17 cellular contexts compared by ENCODE assay signal in genomic region chr9:119027901-119028699, GRCh38.
DNase-seq lines count a peak whose midpoint lies in the region; ATAC-seq and TF ChIP-seq lines count a peak whose summit lies in the region.
"Had no signal": no experiment of that assay in that cellular context is flagged by ENCODE, and none has a peak within 500 bp of the region (broad histone marks: within the 10 kb centered on the region; RNA-seq: fewer than 3 reads in every experiment).

No MANE protein-coding gene starts in this region.

- no peak overlapping the region for H3K4me3 Mint-ChIP-seq in progenitor cell of endocrine pancreas (ENCODE audit: low read depth)

- H3K4me3 ChIP-seq in cardiac muscle cell (no peak overlapping the region), dorsolateral prefrontal cortex (no peak overlapping the region), upper lobe of left lung (no peak overlapping the region), Peyer's patch (no peak overlapping the region)
- H3K4me3 ChIP-seq: mucosa of descending colon had no signal

- H3K27me3 ChIP-seq in cardiac muscle cell (no peaks in the 10 kb centered on the region), dorsolateral prefrontal cortex (peaks cover 0 to 3% (median 0%) of the 10 kb centered on the region in 45 donors), upper lobe of left lung (no peaks in the 10 kb centered on the region), Peyer's patch (no peaks in the 10 kb centered on the region)

- no peak overlapping the region for H3K27ac Mint-ChIP-seq in progenitor cell of endocrine pancreas
- H3K27ac Mint-ChIP-seq in activated naive CD4-positive, alpha-beta T cell treated with anti-CD3 and anti-CD28 coated beads, Interleukin-2, amount 50 U/mL, for 72 hours: no peak overlapping the region

- no peak for TF ChIP-seq POLR2A in upper lobe of left lung (IDR thresholded peaks at IDR 0.05)
- no peak for TF ChIP-seq POLR2A in Peyer's patch (IDR thresholded peaks at IDR 0.05)

- peak overlapping the region; percentile 79 for H3K27ac ChIP-seq in cardiac muscle cell
- peak overlapping the region in 56 of 59 donors; percentile 20 to 95 (median 78) for H3K27ac ChIP-seq in dorsolateral prefrontal cortex
- H3K27ac ChIP-seq in upper lobe of left lung: peak overlapping the region in 3 of 4 donors; percentile 3 to 48 (median 33)
- H3K27ac ChIP-seq in Peyer's patch: peak overlapping the region in 1 of 4 donors; percentile 62

- H3K4me1 ChIP-seq in cardiac muscle cell (ENCODE audit: low read depth) (peaks cover 14% of the 10 kb centered on the region), upper lobe of left lung (peaks cover 0 to 3% (median 0%) of the 10 kb centered on the region in 4 donors), Peyer's patch (no peaks in the 10 kb centered on the region)

- no peak for ATAC-seq in left ventricle myocardium superior
- ATAC-seq in upper lobe of left lung (ENCODE audit: low FRiP score in 2 of 2): no peak
- ATAC-seq in activated naive CD4-positive, alpha-beta T cell treated with anti-CD3 and anti-CD28 coated beads, Interleukin-2, amount 50 U/mL, for 72 hours: no peak
- ATAC-seq in HG02870 (IDR thresholded peaks at IDR 0.05; ENCODE audit: unreplicated experiment): no peak

- no peak for DNase-seq in cardiac muscle cell (ENCODE audit: low read depth in 1 of 2, low spot score in 1 of 2)
- DNase-seq in left ventricle myocardium superior: no peak
- DNase-seq in dorsolateral prefrontal cortex: no peak
- DNase-seq in progenitor cell of endocrine pancreas (ENCODE audit: low spot score, unreplicated experiment): no peak
- DNase-seq in upper lobe of left lung: no peak
- DNase-seq in Peyer's patch: no peak
- no peak for DNase-seq in activated naive CD4-positive, alpha-beta T cell treated with anti-CD3 and anti-CD28 coated beads, Interleukin-2, amount 50 U/mL, for 72 hours (ENCODE audit: low spot score in 2 of 2)
- DNase-seq: activated naive CD4-positive, alpha-beta T cell; MV-4-11; NCI-H1930; NCI-H510A; SIG-M5; small intestine; stimulated activated CD4-positive, alpha-beta T cell treated with anti-CD3 and anti-CD28 coated beads, Interleukin-4, amount 100 ng/mL, for 4 hours; stimulated activated CD8-positive, alpha-beta memory T cell treated with anti-CD3 and anti-CD28 coated beads, Interleukin-4, amount 100 ng/mL, for 48 hours had no signal

- 66 to 74% methylated on average over 7 of the region's 7 CpGs for WGBS in upper lobe of left lung, 2 donors

- H3K4me1 Mint-ChIP-seq in progenitor cell of endocrine pancreas (ENCODE audit: low read depth): no peaks in the 10 kb centered on the region

- no peaks in the 10 kb centered on the region for H3K36me3 Mint-ChIP-seq in progenitor cell of endocrine pancreas (ENCODE audit: insufficient read depth)
- no peaks in the 10 kb centered on the region for H3K36me3 Mint-ChIP-seq in activated naive CD4-positive, alpha-beta T cell treated with anti-CD3 and anti-CD28 coated beads, Interleukin-2, amount 50 U/mL, for 72 hours

- no peak for TF ChIP-seq EP300 in upper lobe of left lung (IDR thresholded peaks at IDR 0.05)

- TF ChIP-seq CTCF in cardiac muscle cell (IDR thresholded peaks at IDR 0.05; ENCODE audit: low read depth, low read length): no peak
- peak in 12 of 56 donors; percentile 6 to 33 (median 16) for TF ChIP-seq CTCF in dorsolateral prefrontal cortex (IDR thresholded peaks at IDR 0.05 in 54 of 56, conservative IDR thresholded peaks at IDR 0.05 in 2 of 56; ENCODE audit: low read depth in 1 of 56, partially characterized antibody in 56 of 56)
- peak; percentile 16 for TF ChIP-seq CTCF in progenitor cell of endocrine pancreas (IDR thresholded peaks at IDR 0.05; ENCODE audit: unreplicated experiment)
- TF ChIP-seq CTCF in upper lobe of left lung (IDR thresholded peaks at IDR 0.05): no peak
- no peak for TF ChIP-seq CTCF in Peyer's patch (IDR thresholded peaks at IDR 0.05)

- H3K27me3 Mint-ChIP-seq in progenitor cell of endocrine pancreas: peaks cover 9% of the 10 kb centered on the region

- H3K9me3 Mint-ChIP-seq in progenitor cell of endocrine pancreas (ENCODE audit: low read depth): no peaks in the 10 kb centered on the region
- H3K9me3 Mint-ChIP-seq in activated naive CD4-positive, alpha-beta T cell treated with anti-CD3 and anti-CD28 coated beads, Interleukin-2, amount 50 U/mL, for 72 hours: peaks cover 17 to 20% of the 10 kb centered on the region in 2 donors

- H3K9me3 ChIP-seq in cardiac muscle cell (ENCODE audit: low read depth) (no peaks in the 10 kb centered on the region), upper lobe of left lung (no peaks in the 10 kb centered on the region), Peyer's patch (no peaks in the 10 kb centered on the region)
- H3K9me3 ChIP-seq: mucosa of descending colon had no signal

- H3K36me3 ChIP-seq in cardiac muscle cell (no peaks in the 10 kb centered on the region), upper lobe of left lung (no peaks in the 10 kb centered on the region), Peyer's patch (no peaks in the 10 kb centered on the region)

- intact Hi-C loops in left ventricle myocardium superior (cut with micrococcal nuclease): no loop called here
- intact Hi-C loops in dorsolateral prefrontal cortex (cut with DNase I): loop anchor here in 1 of 2 donors (10.0 kb wide), 1 partner anchor 137 kb away; no protein-coding TSS in a partner anchor
